Comparison of ENCODE assay signal across 1 cellular context in genomic region chr14:67729072-67729561, GRCh38.
A peak's percentile ranks its signal among the peaks of the same experiment; 100 is the strongest.
TF ChIP-seq lines count a peak whose summit lies in the region.

No MANE protein-coding gene starts in this region.

TF ChIP-seq in IMR-90, 13 proteins besides CTCF, POLR2A, EP300 and RAD21:
- TF ChIP-seq NFE2L2 (IDR thresholded peaks at IDR 0.05; ENCODE audit: low read depth, low read length): no peak
- TF ChIP-seq CEBPB (IDR thresholded peaks at IDR 0.05; ENCODE audit: low read depth, low read length): peak; percentile 65
